In genomic region chr12:56688129-56688845, GRCh38 we compare ENCODE assay signal across 1 cellular context.
TF ChIP-seq lines count a peak whose summit lies in the region.

PTGES3 (minus strand) TSS chr12:56688284; CDS start chr12:56687999, 285 bp downstream.

TF ChIP-seq in GM12878, 131 proteins besides CTCF, POLR2A, EP300 and RAD21 (continued from another document and continues in another):
- TF ChIP-seq SUPT20H (IDR thresholded peaks at IDR 0.05; ENCODE audit: borderline replicate concordance, control insufficient read depth, low read depth, low read length) (no peak), RBBP5 (conservative IDR thresholded peaks at IDR 0.05) (no peak), JUNB (IDR thresholded peaks at IDR 0.05) (no peak), BMI1 (IDR thresholded peaks at IDR 0.05; ENCODE audit: borderline replicate concordance) (no peak), TCF3 (IDR thresholded peaks at IDR 0.05; ENCODE audit: borderline replicate concordance, insufficient read depth, low read depth, low read length) (0 out of 2 replicates have a peak, but pooled peaks have one; percentile 56), IKZF2 (IDR thresholded peaks at IDR 0.05) (peak; percentile 21 to 33; a peak in 2 of 4 replicates), BHLHE40 (IDR thresholded peaks at IDR 0.05; ENCODE audit: borderline replicate concordance in 1 of 2, low read depth in 2 of 2, low read length in 1 of 2) (peak; percentile 87 to 94), NKRF (conservative IDR thresholded peaks at IDR 0.05) (peak; percentile 75; the same call in 1 of the 2 replicates), NR2F1 (conservative IDR thresholded peaks at IDR 0.05) (no peak), TBL1XR1 (IDR thresholded peaks at IDR 0.05; ENCODE audit: low read depth, low read length) (no peak; the same call in 1 of the 2 replicates), KDM1A (IDR thresholded peaks at IDR 0.05; ENCODE audit: borderline replicate concordance) (no peak), PKNOX1 (IDR thresholded peaks at IDR 0.05) (peak; percentile 27; the same call in 1 of the 2 replicates), RELB (IDR thresholded peaks at IDR 0.05; ENCODE audit: low read depth) (peak; percentile 51), HDGF (IDR thresholded peaks at IDR 0.05) (peak; percentile 43; the same call in 1 of the 2 replicates), CREB1 (IDR thresholded peaks at IDR 0.05; ENCODE audit: low read depth) (peak; percentile 96), HDAC6 (IDR thresholded peaks at IDR 0.05; ENCODE audit: unreplicated experiment) (no peak), MTA2 (IDR thresholded peaks at IDR 0.05; ENCODE audit: low read depth) (no peak), MTA3 (IDR thresholded peaks at IDR 0.05; ENCODE audit: borderline replicate concordance, low read length) (no peak; the same call in 1 of the 2 replicates), MEF2B (IDR thresholded peaks at IDR 0.05; ENCODE audit: partially characterized antibody, poor library complexity, severe bottlenecking) (no peak), REST (IDR thresholded peaks at IDR 0.05; ENCODE audit: low read depth, low read length) (peak; percentile 45; the same call in 1 of the 2 replicates), ATF2 (IDR thresholded peaks at IDR 0.05; ENCODE audit: low read length) (no peak), ZNF217 (IDR thresholded peaks at IDR 0.05) (no peak), YBX1 (IDR thresholded peaks at IDR 0.05) (no peak), STAT1 (conservative IDR thresholded peaks at IDR 0.05) (peak; percentile 97; the same call in 1 of the 2 replicates), SMARCA5 (IDR thresholded peaks at IDR 0.05) (no peak), BACH1 (IDR thresholded peaks at IDR 0.05; ENCODE audit: borderline replicate concordance) (peak; percentile 86; the same call in 1 of the 2 replicates), NR2C1 (IDR thresholded peaks at IDR 0.05) (no peak), SIN3A (IDR thresholded peaks at IDR 0.05; ENCODE audit: low read depth, low read length) (peak; percentile 75), SRF (IDR thresholded peaks at IDR 0.05; ENCODE audit: low read depth in 2 of 2, low read length in 2 of 2) (no peak), MYB (IDR thresholded peaks at IDR 0.05; ENCODE audit: borderline replicate concordance, low read depth, low read length) (peak; percentile 79; the same call in 1 of the 2 replicates), IRF3 (IDR thresholded peaks at IDR 0.05) (0 out of 2 replicates have a peak, but pooled peaks have one; percentile 9), SIX5 (IDR thresholded peaks at IDR 0.05; ENCODE audit: low read depth, low read length, severe bottlenecking) (peak; percentile 27), TCF12 (IDR thresholded peaks at IDR 0.05; ENCODE audit: low read depth, low read length) (no peak), SREBF1 (IDR thresholded peaks at IDR 0.05; ENCODE audit: low read length) (no peak), ZNF687 (IDR thresholded peaks at IDR 0.05) (peak; percentile 83), E4F1 (IDR thresholded peaks at IDR 0.05; ENCODE audit: borderline replicate concordance, partially characterized antibody) (no peak), IRF4 (IDR thresholded peaks at IDR 0.05; ENCODE audit: low read depth, low read length) (no peak), CBX3 (IDR thresholded peaks at IDR 0.05; ENCODE audit: borderline replicate concordance, low read depth) (no peak), FOXM1 (IDR thresholded peaks at IDR 0.05; ENCODE audit: low read depth, low read length) (peak; percentile 54; the same call in 1 of the 2 replicates), SMC3 (IDR thresholded peaks at IDR 0.05; ENCODE audit: borderline replicate concordance, low read length) (no peak), USF2 (IDR thresholded peaks at IDR 0.05; ENCODE audit: borderline replicate concordance, low read depth, low read length) (no peak; the same call in 1 of the 2 replicates), PML (IDR thresholded peaks at IDR 0.05; ENCODE audit: low read length) (peak; percentile 98)
